13 cellular contexts compared by ENCODE assay signal in genomic region chr3:188830955-188831354, GRCh38.
DNase-seq lines count a peak whose midpoint lies in the region; ATAC-seq, FAIRE-seq and TF ChIP-seq lines count a peak whose summit lies in the region.
"Had no signal": no experiment of that assay in that cellular context is flagged by ENCODE, and none has a peak within 500 bp of the region (broad histone marks: within the 10 kb centered on the region; RNA-seq: fewer than 3 reads in every experiment).

No MANE protein-coding gene starts in this region.

- no peak overlapping the region for H3K27ac ChIP-seq in HepG2 (ENCODE audit: extremely low read length, insufficient read depth, low read length)
- H3K27ac ChIP-seq: SK-N-MC had no signal

- H3K4me3 ChIP-seq in HepG2 (replicated peaks in 1 of 3; ENCODE audit: insufficient read depth in 1 of 3, low read depth in 2 of 3, low read length in 3 of 3), result no peak overlapping the region
- H3K4me3 ChIP-seq: K562, SK-N-MC had no signal

- no peaks in the 10 kb centered on the region for H4K20me1 ChIP-seq in HepG2 (ENCODE audit: insufficient read depth, low read length)

- TF ChIP-seq EP300 in Ishikawa (IDR thresholded peaks at IDR 0.05; ENCODE audit: borderline replicate concordance), result no peak
- TF ChIP-seq EP300 in HepG2 (IDR thresholded peaks at IDR 0.05; ENCODE audit: low read depth in 2 of 2, low read length in 2 of 2), result no peak
- no peak for TF ChIP-seq EP300 in HepG2 (CRISPR knock-in tag; IDR thresholded peaks at IDR 0.05; ENCODE audit: borderline replicate concordance)

- H3K79me2 ChIP-seq in HepG2 (ENCODE audit: insufficient read depth, low read length), result no peaks in the 10 kb centered on the region

- no peaks in the 10 kb centered on the region for H3K36me3 ChIP-seq in HepG2 (replicated peaks in 1 of 2; ENCODE audit: control insufficient read depth in 1 of 2, insufficient read depth in 2 of 2, low read length in 2 of 2)

- H3K27me3 Mint-ChIP-seq in naive thymus-derived CD8-positive, alpha-beta T cell, result no peaks in the 10 kb centered on the region
- H3K27me3 Mint-ChIP-seq: stimulated activated naive B cell treated with anti-CD40 and anti-IgM and Interleukin-4, amounts not matched to agents 10 μg/mL and 1 μg/mL and 100 μg/mL, for 72 hours had no signal

- H3K4me1 Mint-ChIP-seq in naive thymus-derived CD8-positive, alpha-beta T cell, result peaks cover 10 to 16% (median 14%) of the 10 kb centered on the region in 4 donors

- H3K27me3 ChIP-seq in HepG2 (ENCODE audit: control insufficient read depth in 1 of 2, insufficient read depth in 2 of 2, low read length in 2 of 2), result no peaks in the 10 kb centered on the region

- H3K4me2 ChIP-seq in HepG2 (ENCODE audit: low read depth, low read length), result no peak overlapping the region

- intact Hi-C loops in HepG2 (cut with micrococcal nuclease; ENCODE audit: unreplicated experiment), result no loop called here

- H2AFZ ChIP-seq in HepG2 (ENCODE audit: low read length), result no peak overlapping the region

- no peak overlapping the region for H3K9ac ChIP-seq in HepG2 (ENCODE audit: insufficient read depth, low read depth, low read length)

- POLR2A ChIA-PET in HepG2 (lab: Yijun Ruan, JAX), result no interaction called here
- POLR2A ChIA-PET in naive thymus-derived CD8-positive, alpha-beta T cell (lab: Charles Lee), result no interaction called here

- no peak for TF ChIP-seq CTCF in HepG2 (CRISPR knock-in tag; IDR thresholded peaks at IDR 0.05)

- H3K36me3 Mint-ChIP-seq in naive thymus-derived CD8-positive, alpha-beta T cell, result no peaks in the 10 kb centered on the region

- no peak overlapping the region for H3K27ac Mint-ChIP-seq in naive thymus-derived CD8-positive, alpha-beta T cell
- H3K27ac Mint-ChIP-seq: stimulated activated naive B cell treated with anti-CD40 and anti-IgM and Interleukin-4, amounts not matched to agents 10 μg/mL and 1 μg/mL and 100 μg/mL, for 72 hours had no signal

- no peaks in the 10 kb centered on the region for H3K9me3 ChIP-seq in HepG2 (ENCODE audit: low read length)

- WGBS in HepG2 (ENCODE audit: low lambda C conversion rate), result 92% methylated on average over 2 of the region's 2 CpGs

- CTCF ChIA-PET in HepG2 (lab: Yijun Ruan, JAX; ENCODE audit: low intra/inter-chr PET ratio, low total read pairs), result no interaction called here

- H3K4me3 Mint-ChIP-seq in naive thymus-derived CD8-positive, alpha-beta T cell, result no peak overlapping the region
- H3K4me3 Mint-ChIP-seq: stimulated activated naive B cell treated with anti-CD40 and anti-IgM and Interleukin-4, amounts not matched to agents 10 μg/mL and 1 μg/mL and 100 μg/mL, for 72 hours had no signal

- no peak for TF ChIP-seq POLR2A in HepG2 (IDR thresholded peaks at IDR 0.05; ENCODE audit: insufficient read depth in 1 of 2, low read depth in 2 of 2, low read length in 2 of 2)

- no peak for FAIRE-seq in HepG2 (lab: Jason Lieb, UNC)
- FAIRE-seq: K562, kidney had no signal

- no TSS peak for BruUV-seq in HepG2 (replicated peaks; lab: Mats Ljungman, UMichigan)

- no peak for ATAC-seq in HepG2
- ATAC-seq in naive thymus-derived CD8-positive, alpha-beta T cell, result no peak
- ATAC-seq in GM19395 (IDR thresholded peaks at IDR 0.05; ENCODE audit: unreplicated experiment), result no peak
- ATAC-seq: K562 had no signal

- in situ Hi-C loops in HepG2 (cut with HindIII; ENCODE audit: extremely low pct_ligation_motif_present, low pct_unique_long_range_greater_than_20kb), result no loop called here

- DNase-seq in NCI-H1694 (lab: John Stamatoyannopoulos, UW) (peak; percentile 5), NCI-H1694 treated with DMSO at 0.1 percent for 48 hours (lab: John Stamatoyannopoulos, UW) (no peak), SKM-1 treated with dmso at 0.1 percent for 144 hours (lab: John Stamatoyannopoulos, UW; ENCODE audit: unreplicated experiment) (peak; percentile 42), HepG2 (ENCODE audit: low spot score) (no peak), NCI-H1105 treated with DMSO at 0.1 percent for 48 hours (lab: John Stamatoyannopoulos, UW) (no peak)
- DNase-seq in naive thymus-derived CD8-positive, alpha-beta T cell, result no peak
- DNase-seq: kidney; right cardiac atrium; stimulated activated naive B cell treated with anti-CD40 and anti-IgM and Interleukin-4, amounts not matched to agents 10 μg/mL and 1 μg/mL and 100 μg/mL, for 72 hours had no signal

- H3K4me1 ChIP-seq in HepG2 (ENCODE audit: insufficient read depth, low read length), result peaks cover 9% of the 10 kb centered on the region; the same call in 1 of the 2 replicates

- TF ChIP-seq RAD21 in Ishikawa (IDR thresholded peaks at IDR 0.05; ENCODE audit: low read depth), result peak; percentile 55
- TF ChIP-seq RAD21 in HepG2 (CRISPR knock-in tag; IDR thresholded peaks at IDR 0.05), result no peak

- no peaks in the 10 kb centered on the region for H3K9me3 Mint-ChIP-seq in naive thymus-derived CD8-positive, alpha-beta T cell
- H3K9me3 Mint-ChIP-seq: stimulated activated naive B cell treated with anti-CD40 and anti-IgM and Interleukin-4, amounts not matched to agents 10 μg/mL and 1 μg/mL and 100 μg/mL, for 72 hours had no signal

TF ChIP-seq in Ishikawa, 13 proteins besides CTCF, POLR2A, EP300 and RAD21 (continues in another document):
- no peak for TF ChIP-seq YY1 (IDR thresholded peaks at IDR 0.05; ENCODE audit: low read depth)
- no peak for TF ChIP-seq TCF12 (IDR thresholded peaks at IDR 0.05; ENCODE audit: low read depth)
- no peak for TF ChIP-seq MAX (IDR thresholded peaks at IDR 0.05)
- no peak for TF ChIP-seq TAF1 (IDR thresholded peaks at IDR 0.05; ENCODE audit: low read depth)
- no peak for TF ChIP-seq CREB1 (IDR thresholded peaks at IDR 0.05; ENCODE audit: low read depth)
- TF ChIP-seq FOXM1 (IDR thresholded peaks at IDR 0.05; ENCODE audit: borderline replicate concordance, low read depth), result no peak
- TF ChIP-seq NFIC (IDR thresholded peaks at IDR 0.05), result no peak
- TF ChIP-seq EGR1 (IDR thresholded peaks at IDR 0.05), result no peak
- TF ChIP-seq TEAD4 (IDR thresholded peaks at IDR 0.05), result no peak
- TF ChIP-seq ZBTB7A (IDR thresholded peaks at IDR 0.05; ENCODE audit: low read depth), result no peak
- no peak for TF ChIP-seq CEBPB (IDR thresholded peaks at IDR 0.05)

TF ChIP-seq in HepG2, 621 proteins besides CTCF, POLR2A, EP300 and RAD21:
- TF ChIP-seq UBTF (CRISPR knock-in tag; IDR thresholded peaks at IDR 0.05), result no peak
- TF ChIP-seq STAG1 (CRISPR knock-in tag; IDR thresholded peaks at IDR 0.05), result 0 out of 2 replicates have a peak, but pooled peaks have one; percentile 16

Comparison
In these comparisons a context has a peak if more than half of its experiments do, and no peak if none do; other contexts are left out.
1. DNase-seq: peak in NCI-H1694 (single experiment) and SKM-1 treated with dmso at 0.1 percent for 144 hours (single experiment); none in NCI-H1694 treated with DMSO at 0.1 percent for 48 hours (single experiment), HepG2 (single experiment), naive thymus-derived CD8-positive, alpha-beta T cell (0 of 10) and NCI-H1105 treated with DMSO at 0.1 percent for 48 hours (single experiment).